In the genomic region with DNA sequence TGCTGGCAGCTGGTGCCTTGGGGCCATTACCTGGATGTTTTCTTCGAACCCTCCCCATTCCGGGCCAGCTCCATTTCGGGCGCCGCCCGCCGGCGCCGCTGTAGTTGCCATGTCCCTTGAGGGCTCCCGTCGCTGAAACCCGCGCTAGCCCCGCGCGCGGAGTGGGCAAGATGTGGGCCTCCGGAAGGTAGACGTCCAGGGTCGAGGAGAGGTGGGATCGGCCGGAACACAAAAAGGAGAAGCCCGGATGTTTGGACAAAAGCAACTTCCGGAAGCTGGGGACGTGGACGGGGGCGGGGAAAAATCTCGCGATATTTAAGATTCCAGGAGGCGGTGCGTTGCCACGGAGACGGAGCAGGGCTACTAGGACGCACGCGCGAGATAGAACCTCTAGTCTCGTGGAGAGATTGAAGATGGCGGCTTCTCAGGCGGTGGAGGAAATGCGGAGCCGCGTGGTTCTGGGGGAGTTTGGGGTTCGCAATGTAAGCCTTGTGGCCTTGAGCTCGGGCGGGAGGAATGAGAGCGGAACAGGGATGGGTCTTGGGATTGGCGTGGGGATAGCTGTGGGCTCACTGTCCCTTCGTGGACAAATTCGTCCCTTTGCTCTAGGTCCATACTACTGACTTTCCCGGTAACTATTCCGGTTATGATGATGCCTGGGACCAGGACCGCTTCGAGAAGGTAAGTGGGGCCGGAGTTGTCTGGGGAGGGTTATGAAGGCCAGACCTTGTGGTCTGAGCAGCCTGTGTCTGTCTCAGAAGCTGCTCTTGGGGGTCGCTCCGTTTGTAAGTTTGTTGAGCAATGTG, we compare ENCODE assay signal across 1 cellular context.
A peak's percentile ranks its signal among the peaks of the same experiment; 100 is the strongest.
TF ChIP-seq lines count a peak whose summit lies in the region.

A gene with protein sequence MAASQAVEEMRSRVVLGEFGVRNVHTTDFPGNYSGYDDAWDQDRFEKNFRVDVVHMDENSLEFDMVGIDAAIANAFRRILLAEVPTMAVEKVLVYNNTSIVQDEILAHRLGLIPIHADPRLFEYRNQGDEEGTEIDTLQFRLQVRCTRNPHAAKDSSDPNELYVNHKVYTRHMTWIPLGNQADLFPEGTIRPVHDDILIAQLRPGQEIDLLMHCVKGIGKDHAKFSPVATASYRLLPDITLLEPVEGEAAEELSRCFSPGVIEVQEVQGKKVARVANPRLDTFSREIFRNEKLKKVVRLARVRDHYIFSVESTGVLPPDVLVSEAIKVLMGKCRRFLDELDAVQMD (plus strand): TSS at position 393 of the 806 bp plus-strand sequence. CDS start 21 bp downstream, at position 414.
A gene (minus strand): TSS at position 230 of the 806 bp plus-strand sequence. CDS start 119 bp downstream, at position 111.

TF ChIP-seq in HepG2, 621 proteins besides CTCF, POLR2A, EP300 and RAD21 (continued from another document and continues in another):
- TF ChIP-seq, protein P1, sequence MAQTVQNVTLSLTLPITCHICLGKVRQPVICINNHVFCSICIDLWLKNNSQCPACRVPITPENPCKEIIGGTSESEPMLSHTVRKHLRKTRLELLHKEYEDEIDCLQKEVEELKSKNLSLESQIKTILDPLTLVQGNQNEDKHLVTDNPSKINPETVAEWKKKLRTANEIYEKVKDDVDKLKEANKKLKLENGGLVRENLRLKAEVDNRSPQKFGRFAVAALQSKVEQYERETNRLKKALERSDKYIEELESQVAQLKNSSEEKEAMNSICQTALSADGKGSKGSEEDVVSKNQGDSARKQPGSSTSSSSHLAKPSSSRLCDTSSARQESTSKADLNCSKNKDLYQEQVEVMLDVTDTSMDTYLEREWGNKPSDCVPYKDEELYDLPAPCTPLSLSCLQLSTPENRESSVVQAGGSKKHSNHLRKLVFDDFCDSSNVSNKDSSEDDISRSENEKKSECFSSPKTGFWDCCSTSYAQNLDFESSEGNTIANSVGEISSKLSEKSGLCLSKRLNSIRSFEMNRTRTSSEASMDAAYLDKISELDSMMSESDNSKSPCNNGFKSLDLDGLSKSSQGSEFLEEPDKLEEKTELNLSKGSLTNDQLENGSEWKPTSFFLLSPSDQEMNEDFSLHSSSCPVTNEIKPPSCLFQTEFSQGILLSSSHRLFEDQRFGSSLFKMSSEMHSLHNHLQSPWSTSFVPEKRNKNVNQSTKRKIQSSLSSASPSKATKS (CRISPR knock-in tag; IDR thresholded peaks at IDR 0.05) = no peak
- TF ChIP-seq RAD51 (IDR thresholded peaks at IDR 0.05; ENCODE audit: borderline replicate concordance) (no peak), ZNF274 (CRISPR knock-in tag; IDR thresholded peaks at IDR 0.05) (peak; percentile 62), ZNF484 (CRISPR knock-in tag; IDR thresholded peaks at IDR 0.05; ENCODE audit: borderline replicate concordance, low read depth) (no peak), DMAP1 (CRISPR knock-in tag; IDR thresholded peaks at IDR 0.05) (peak; percentile 97), RBM39 (IDR thresholded peaks at IDR 0.05; ENCODE audit: low read depth, low read length, poor library complexity, severe bottlenecking) (peak; percentile 97), ATAD3A (CRISPR knock-in tag; IDR thresholded peaks at IDR 0.05) (no peak), HOXA3 (CRISPR knock-in tag; IDR thresholded peaks at IDR 0.05) (peak; percentile 93), RFXANK (CRISPR knock-in tag; IDR thresholded peaks at IDR 0.05) (no peak), ZFAT (CRISPR knock-in tag; conservative IDR thresholded peaks at IDR 0.05) (no peak), PCBP1 (IDR thresholded peaks at IDR 0.05; ENCODE audit: borderline replicate concordance, low read depth, low read length) (0 out of 2 replicates have a peak, but pooled peaks have one; percentile 55), MEIS2 (CRISPR knock-in tag; IDR thresholded peaks at IDR 0.05) (no peak; the same call in 1 of the 2 replicates), KDM2A (CRISPR knock-in tag; IDR thresholded peaks at IDR 0.05; ENCODE audit: borderline replicate concordance, low read depth) (peak; percentile 91), THYN1 (CRISPR knock-in tag; IDR thresholded peaks at IDR 0.05; ENCODE audit: borderline replicate concordance, low read depth) (0 out of 2 replicates have a peak, but pooled peaks have one; percentile 17), RBAK (CRISPR knock-in tag; IDR thresholded peaks at IDR 0.05) (0 out of 2 replicates have a peak, but pooled peaks have one; percentile 10), GPN1 (CRISPR knock-in tag; IDR thresholded peaks at IDR 0.05; ENCODE audit: borderline replicate concordance) (no peak; the same call in 1 of the 2 replicates), NR1H2 (CRISPR knock-in tag; IDR thresholded peaks at IDR 0.05; ENCODE audit: borderline replicate concordance, low read depth) (no peak), ZNF562 (CRISPR knock-in tag; IDR thresholded peaks at IDR 0.05; ENCODE audit: borderline replicate concordance) (no peak), ZNF552 (CRISPR knock-in tag; IDR thresholded peaks at IDR 0.05; ENCODE audit: borderline replicate concordance) (no peak), ZNF614 (CRISPR knock-in tag; IDR thresholded peaks at IDR 0.05; ENCODE audit: borderline replicate concordance) (peak; percentile 92; the same call in 1 of the 2 replicates)
- TF ChIP-seq, protein P2, sequence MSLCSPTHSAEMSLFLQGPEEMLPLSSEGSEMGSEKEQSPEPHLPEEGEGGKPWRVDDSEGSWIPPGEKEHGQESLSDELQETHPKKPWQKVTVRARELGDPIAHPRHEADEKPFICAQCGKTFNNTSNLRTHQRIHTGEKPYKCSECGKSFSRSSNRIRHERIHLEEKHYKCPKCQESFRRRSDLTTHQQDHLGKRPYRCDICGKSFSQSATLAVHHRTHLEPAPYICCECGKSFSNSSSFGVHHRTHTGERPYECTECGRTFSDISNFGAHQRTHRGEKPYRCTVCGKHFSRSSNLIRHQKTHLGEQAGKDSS (CRISPR knock-in tag; IDR thresholded peaks at IDR 0.05; ENCODE audit: borderline replicate concordance, low read depth) = 0 out of 2 replicates have a peak, but pooled peaks have one; percentile 72
- TF ChIP-seq, protein P3, sequence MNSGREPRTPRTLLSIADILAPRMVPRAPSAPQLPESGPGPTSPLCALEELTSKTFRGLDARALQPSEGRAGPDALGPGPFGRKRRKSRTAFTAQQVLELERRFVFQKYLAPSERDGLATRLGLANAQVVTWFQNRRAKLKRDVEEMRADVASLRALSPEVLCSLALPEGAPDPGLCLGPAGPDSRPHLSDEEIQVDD (CRISPR knock-in tag; IDR thresholded peaks at IDR 0.05; ENCODE audit: borderline replicate concordance) = no peak
- TF ChIP-seq, protein P4, sequence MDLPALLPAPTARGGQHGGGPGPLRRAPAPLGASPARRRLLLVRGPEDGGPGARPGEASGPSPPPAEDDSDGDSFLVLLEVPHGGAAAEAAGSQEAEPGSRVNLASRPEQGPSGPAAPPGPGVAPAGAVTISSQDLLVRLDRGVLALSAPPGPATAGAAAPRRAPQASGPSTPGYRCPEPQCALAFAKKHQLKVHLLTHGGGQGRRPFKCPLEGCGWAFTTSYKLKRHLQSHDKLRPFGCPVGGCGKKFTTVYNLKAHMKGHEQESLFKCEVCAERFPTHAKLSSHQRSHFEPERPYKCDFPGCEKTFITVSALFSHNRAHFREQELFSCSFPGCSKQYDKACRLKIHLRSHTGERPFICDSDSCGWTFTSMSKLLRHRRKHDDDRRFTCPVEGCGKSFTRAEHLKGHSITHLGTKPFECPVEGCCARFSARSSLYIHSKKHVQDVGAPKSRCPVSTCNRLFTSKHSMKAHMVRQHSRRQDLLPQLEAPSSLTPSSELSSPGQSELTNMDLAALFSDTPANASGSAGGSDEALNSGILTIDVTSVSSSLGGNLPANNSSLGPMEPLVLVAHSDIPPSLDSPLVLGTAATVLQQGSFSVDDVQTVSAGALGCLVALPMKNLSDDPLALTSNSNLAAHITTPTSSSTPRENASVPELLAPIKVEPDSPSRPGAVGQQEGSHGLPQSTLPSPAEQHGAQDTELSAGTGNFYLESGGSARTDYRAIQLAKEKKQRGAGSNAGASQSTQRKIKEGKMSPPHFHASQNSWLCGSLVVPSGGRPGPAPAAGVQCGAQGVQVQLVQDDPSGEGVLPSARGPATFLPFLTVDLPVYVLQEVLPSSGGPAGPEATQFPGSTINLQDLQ (CRISPR knock-in tag; IDR thresholded peaks at IDR 0.05) = no peak
- TF ChIP-seq, protein P5, sequence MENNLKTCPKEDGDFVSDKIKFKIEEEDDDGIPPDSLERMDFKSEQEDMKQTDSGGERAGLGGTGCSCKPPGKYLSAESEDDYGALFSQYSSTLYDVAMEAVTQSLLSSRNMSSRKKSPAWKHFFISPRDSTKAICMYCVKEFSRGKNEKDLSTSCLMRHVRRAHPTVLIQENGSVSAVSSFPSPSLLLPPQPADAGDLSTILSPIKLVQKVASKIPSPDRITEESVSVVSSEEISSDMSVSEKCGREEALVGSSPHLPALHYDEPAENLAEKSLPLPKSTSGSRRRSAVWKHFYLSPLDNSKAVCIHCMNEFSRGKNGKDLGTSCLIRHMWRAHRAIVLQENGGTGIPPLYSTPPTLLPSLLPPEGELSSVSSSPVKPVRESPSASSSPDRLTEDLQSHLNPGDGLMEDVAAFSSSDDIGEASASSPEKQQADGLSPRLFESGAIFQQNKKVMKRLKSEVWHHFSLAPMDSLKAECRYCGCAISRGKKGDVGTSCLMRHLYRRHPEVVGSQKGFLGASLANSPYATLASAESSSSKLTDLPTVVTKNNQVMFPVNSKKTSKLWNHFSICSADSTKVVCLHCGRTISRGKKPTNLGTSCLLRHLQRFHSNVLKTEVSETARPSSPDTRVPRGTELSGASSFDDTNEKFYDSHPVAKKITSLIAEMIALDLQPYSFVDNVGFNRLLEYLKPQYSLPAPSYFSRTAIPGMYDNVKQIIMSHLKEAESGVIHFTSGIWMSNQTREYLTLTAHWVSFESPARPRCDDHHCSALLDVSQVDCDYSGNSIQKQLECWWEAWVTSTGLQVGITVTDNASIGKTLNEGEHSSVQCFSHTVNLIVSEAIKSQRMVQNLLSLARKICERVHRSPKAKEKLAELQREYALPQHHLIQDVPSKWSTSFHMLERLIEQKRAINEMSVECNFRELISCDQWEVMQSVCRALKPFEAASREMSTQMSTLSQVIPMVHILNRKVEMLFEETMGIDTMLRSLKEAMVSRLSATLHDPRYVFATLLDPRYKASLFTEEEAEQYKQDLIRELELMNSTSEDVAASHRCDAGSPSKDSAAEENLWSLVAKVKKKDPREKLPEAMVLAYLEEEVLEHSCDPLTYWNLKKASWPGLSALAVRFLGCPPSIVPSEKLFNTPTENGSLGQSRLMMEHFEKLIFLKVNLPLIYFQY (CRISPR knock-in tag; IDR thresholded peaks at IDR 0.05; ENCODE audit: borderline replicate concordance) = peak; percentile 45; the same call in 1 of the 2 replicates
- TF ChIP-seq, protein P6, sequence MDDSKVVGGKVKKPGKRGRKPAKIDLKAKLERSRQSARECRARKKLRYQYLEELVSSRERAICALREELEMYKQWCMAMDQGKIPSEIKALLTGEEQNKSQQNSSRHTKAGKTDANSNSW (CRISPR knock-in tag; IDR thresholded peaks at IDR 0.05; ENCODE audit: borderline replicate concordance) = 0 out of 2 replicates have a peak, but pooled peaks have one; percentile 41
- TF ChIP-seq, protein P7, sequence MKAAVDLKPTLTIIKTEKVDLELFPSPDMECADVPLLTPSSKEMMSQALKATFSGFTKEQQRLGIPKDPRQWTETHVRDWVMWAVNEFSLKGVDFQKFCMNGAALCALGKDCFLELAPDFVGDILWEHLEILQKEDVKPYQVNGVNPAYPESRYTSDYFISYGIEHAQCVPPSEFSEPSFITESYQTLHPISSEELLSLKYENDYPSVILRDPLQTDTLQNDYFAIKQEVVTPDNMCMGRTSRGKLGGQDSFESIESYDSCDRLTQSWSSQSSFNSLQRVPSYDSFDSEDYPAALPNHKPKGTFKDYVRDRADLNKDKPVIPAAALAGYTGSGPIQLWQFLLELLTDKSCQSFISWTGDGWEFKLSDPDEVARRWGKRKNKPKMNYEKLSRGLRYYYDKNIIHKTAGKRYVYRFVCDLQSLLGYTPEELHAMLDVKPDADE (CRISPR knock-in tag; IDR thresholded peaks at IDR 0.05) = 0 out of 2 replicates have a peak, but pooled peaks have one; percentile 40
- TF ChIP-seq, protein P8, sequence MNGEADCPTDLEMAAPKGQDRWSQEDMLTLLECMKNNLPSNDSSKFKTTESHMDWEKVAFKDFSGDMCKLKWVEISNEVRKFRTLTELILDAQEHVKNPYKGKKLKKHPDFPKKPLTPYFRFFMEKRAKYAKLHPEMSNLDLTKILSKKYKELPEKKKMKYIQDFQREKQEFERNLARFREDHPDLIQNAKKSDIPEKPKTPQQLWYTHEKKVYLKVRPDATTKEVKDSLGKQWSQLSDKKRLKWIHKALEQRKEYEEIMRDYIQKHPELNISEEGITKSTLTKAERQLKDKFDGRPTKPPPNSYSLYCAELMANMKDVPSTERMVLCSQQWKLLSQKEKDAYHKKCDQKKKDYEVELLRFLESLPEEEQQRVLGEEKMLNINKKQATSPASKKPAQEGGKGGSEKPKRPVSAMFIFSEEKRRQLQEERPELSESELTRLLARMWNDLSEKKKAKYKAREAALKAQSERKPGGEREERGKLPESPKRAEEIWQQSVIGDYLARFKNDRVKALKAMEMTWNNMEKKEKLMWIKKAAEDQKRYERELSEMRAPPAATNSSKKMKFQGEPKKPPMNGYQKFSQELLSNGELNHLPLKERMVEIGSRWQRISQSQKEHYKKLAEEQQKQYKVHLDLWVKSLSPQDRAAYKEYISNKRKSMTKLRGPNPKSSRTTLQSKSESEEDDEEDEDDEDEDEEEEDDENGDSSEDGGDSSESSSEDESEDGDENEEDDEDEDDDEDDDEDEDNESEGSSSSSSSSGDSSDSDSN (CRISPR knock-in tag; IDR thresholded peaks at IDR 0.05) = peak; percentile 99
- TF ChIP-seq, protein P9, sequence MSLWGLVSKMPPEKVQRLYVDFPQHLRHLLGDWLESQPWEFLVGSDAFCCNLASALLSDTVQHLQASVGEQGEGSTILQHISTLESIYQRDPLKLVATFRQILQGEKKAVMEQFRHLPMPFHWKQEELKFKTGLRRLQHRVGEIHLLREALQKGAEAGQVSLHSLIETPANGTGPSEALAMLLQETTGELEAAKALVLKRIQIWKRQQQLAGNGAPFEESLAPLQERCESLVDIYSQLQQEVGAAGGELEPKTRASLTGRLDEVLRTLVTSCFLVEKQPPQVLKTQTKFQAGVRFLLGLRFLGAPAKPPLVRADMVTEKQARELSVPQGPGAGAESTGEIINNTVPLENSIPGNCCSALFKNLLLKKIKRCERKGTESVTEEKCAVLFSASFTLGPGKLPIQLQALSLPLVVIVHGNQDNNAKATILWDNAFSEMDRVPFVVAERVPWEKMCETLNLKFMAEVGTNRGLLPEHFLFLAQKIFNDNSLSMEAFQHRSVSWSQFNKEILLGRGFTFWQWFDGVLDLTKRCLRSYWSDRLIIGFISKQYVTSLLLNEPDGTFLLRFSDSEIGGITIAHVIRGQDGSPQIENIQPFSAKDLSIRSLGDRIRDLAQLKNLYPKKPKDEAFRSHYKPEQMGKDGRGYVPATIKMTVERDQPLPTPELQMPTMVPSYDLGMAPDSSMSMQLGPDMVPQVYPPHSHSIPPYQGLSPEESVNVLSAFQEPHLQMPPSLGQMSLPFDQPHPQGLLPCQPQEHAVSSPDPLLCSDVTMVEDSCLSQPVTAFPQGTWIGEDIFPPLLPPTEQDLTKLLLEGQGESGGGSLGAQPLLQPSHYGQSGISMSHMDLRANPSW (CRISPR knock-in tag; IDR thresholded peaks at IDR 0.05; ENCODE audit: borderline replicate concordance) = peak; percentile 66; the same call in 1 of the 2 replicates
